Comparison of ENCODE assay signal across 8 cellular contexts in the genomic region with DNA sequence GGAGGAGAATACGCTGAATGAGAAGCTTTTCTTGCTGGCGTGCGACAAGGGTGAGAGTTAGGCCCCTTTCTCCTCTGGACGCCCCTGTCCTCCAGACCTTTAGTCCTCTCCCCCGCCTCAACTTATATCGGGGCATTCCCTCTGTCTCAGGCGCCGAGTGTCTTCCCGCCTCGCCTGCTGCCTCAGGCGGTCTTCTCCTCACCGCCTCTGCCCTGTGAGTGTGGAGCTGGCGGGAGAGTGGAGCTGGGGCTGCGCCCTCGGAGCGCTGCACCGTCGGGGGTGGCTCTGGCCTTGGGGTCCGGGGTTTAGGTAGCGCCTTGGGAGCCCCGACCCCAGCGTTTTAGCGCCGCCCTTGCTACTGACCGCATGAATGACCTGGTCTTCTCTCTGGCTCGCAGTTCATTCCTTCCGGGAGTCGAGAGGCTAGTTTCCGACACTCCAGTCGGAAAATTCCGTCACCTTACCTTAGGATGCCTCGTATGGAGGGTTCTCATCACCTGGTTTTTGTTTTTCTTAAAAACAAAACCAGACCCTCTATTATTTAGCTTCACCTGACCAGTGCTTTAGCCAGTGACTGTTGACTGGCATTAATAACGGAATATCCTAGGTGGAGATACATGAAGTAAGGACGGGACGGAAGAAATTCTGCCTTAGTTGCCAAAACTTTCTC. TPM values are rescaled to one million over a fixed set of nuclear protein-coding genes. Genes with fewer than 3 reads are reported as not detected.
A peak's percentile ranks its signal among the peaks of the same experiment; 100 is the strongest.
DNase-seq lines count a peak whose midpoint lies in the region; ATAC-seq and TF ChIP-seq lines count a peak whose summit lies in the region.

No MANE protein-coding gene starts in this region.

- H3K9me3 ChIP-seq in cardiac muscle cell (ENCODE audit: low read depth) = no peaks in the 10 kb centered on the region

- peak overlapping the region; percentile 35 for H3K27ac Mint-ChIP-seq in activated naive CD8-positive, alpha-beta T cell treated with anti-CD3 and anti-CD28 coated beads for 36 hours

- ATAC-seq in HG02798 (IDR thresholded peaks at IDR 0.05; ENCODE audit: poor library complexity, unreplicated experiment) = peak; percentile 20

- DNase-seq in NCI-H2227 (lab: John Stamatoyannopoulos, UW; ENCODE audit: unreplicated experiment) (peak; percentile 58), NCI-H2227 treated with DMSO at 0.1 percent for 48 hours (lab: John Stamatoyannopoulos, UW) (no peak), NCI-H510A treated with DMSO at 0.1 percent for 48 hours (lab: John Stamatoyannopoulos, UW) (peak; percentile 38), cardiac muscle cell (ENCODE audit: low read depth in 1 of 2, low spot score in 1 of 2) (peak in 1 of 2 donors; percentile 74), occipital lobe (lab: John Stamatoyannopoulos, UW) (peak; percentile 23), RKO (ENCODE audit: low spot score) (no peak)
- peak; percentile 33 for DNase-seq in activated naive CD8-positive, alpha-beta T cell treated with anti-CD3 and anti-CD28 coated beads for 36 hours

- no peaks in the 10 kb centered on the region for H3K36me3 ChIP-seq in cardiac muscle cell

- H3K27me3 ChIP-seq in cardiac muscle cell = no peaks in the 10 kb centered on the region

- no peak for TF ChIP-seq CTCF in cardiac muscle cell (IDR thresholded peaks at IDR 0.05; ENCODE audit: low read depth, low read length)

- H3K27ac ChIP-seq in cardiac muscle cell = peak overlapping the region; percentile 92

- no peaks in the 10 kb centered on the region for H3K36me3 Mint-ChIP-seq in activated naive CD8-positive, alpha-beta T cell treated with anti-CD3 and anti-CD28 coated beads for 36 hours

- H3K27me3 Mint-ChIP-seq in activated naive CD8-positive, alpha-beta T cell treated with anti-CD3 and anti-CD28 coated beads for 36 hours = peaks cover 39% of the 10 kb centered on the region

- H3K9me3 Mint-ChIP-seq in activated naive CD8-positive, alpha-beta T cell treated with anti-CD3 and anti-CD28 coated beads for 36 hours = peaks cover 2% of the 10 kb centered on the region

- peak overlapping the region; percentile 87 for H3K4me3 Mint-ChIP-seq in activated naive CD8-positive, alpha-beta T cell treated with anti-CD3 and anti-CD28 coated beads for 36 hours

- H3K4me1 ChIP-seq in cardiac muscle cell (ENCODE audit: low read depth) = peaks cover 13% of the 10 kb centered on the region

- H3K4me1 Mint-ChIP-seq in activated naive CD8-positive, alpha-beta T cell treated with anti-CD3 and anti-CD28 coated beads for 36 hours = peaks cover 9% of the 10 kb centered on the region

- H3K4me3 ChIP-seq in cardiac muscle cell = peak overlapping the region; percentile 84

RNA-seq across cellular contexts. Expression of gene TRPC1, which starts 1.0 kb away (rescaled TPM):
- total RNA-seq in activated naive CD8-positive, alpha-beta T cell treated with anti-CD3 and anti-CD28 coated beads for 36 hours = 1 to 10 TPM; 1.5 to 2.1 TPM
- total RNA-seq in cardiac muscle cell (40.3 and 64.9 TPM in 2 replicates), occipital lobe (157 TPM)
- 17.9 and 37.3 TPM in 2 replicates for polyA plus RNA-seq in cardiac muscle cell

Comparison
In these comparisons a context has a peak if more than half of its experiments do, and no peak if none do; other contexts are left out.
1. DNase-seq: peak in NCI-H2227 (single experiment), NCI-H510A treated with DMSO at 0.1 percent for 48 hours (single experiment), activated naive CD8-positive, alpha-beta T cell treated with anti-CD3 and anti-CD28 coated beads for 36 hours (single experiment) and occipital lobe (single experiment); none in NCI-H2227 treated with DMSO at 0.1 percent for 48 hours (single experiment) and RKO (single experiment).
2. RNA of gene TRPC1, which starts 1.0 kb away (total RNA-seq): 157 TPM in occipital lobe (single experiment) and 40.3 to 64.9 TPM in cardiac muscle cell; 1.5 to 2.1 TPM in activated naive CD8-positive, alpha-beta T cell treated with anti-CD3 and anti-CD28 coated beads for 36 hours; every median in the first group is over 10 times any median in the second.